In genomic region chr17:17839792-17840707, GRCh38 we compare ENCODE assay signal across 8 cellular contexts. TPM values are rescaled to one million over a fixed set of nuclear protein-coding genes. Genes with fewer than 3 reads are reported as not detected.
DNase-seq lines count a peak whose midpoint lies in the region; ATAC-seq and TF ChIP-seq lines count a peak whose summit lies in the region.

No MANE protein-coding gene starts in this region.

- H3K27me3 Mint-ChIP-seq in T-cell = no peaks in the 10 kb centered on the region

- CTCF ChIA-PET in T-cell (lab: Charles Lee) = interaction anchor here in 1 of 2 donors (0.5 to 2.4 kb wide), 3 partner anchors 9 to 63 kb away, joined by 5 to 6 read pairs (median 6); no protein-coding TSS in a partner anchor

- intact Hi-C loops in left cardiac atrium (cut with DNase I) = no loop called here
- intact Hi-C loops in posterior vena cava (cut with DNase I) = no loop called here
- intact Hi-C loops in upper lobe of right lung (cut with DNase I) = no loop called here

- POLR2A ChIA-PET in T-cell (lab: Charles Lee) = interaction anchor here (0.7 kb wide), 2 partner anchors 10 to 446 kb away, joined by 3 to 7 read pairs; no protein-coding TSS in a partner anchor

- peaks cover 70% of the 10 kb centered on the region for H3K4me1 ChIP-seq in upper lobe of right lung

- peak overlapping the region; percentile 100 for H3K27ac ChIP-seq in upper lobe of right lung

- peak; percentile 67 to 76 (median 72) for ATAC-seq in T-cell (replicated peaks in 1 of 4)
- peak; percentile 75 for ATAC-seq in left cardiac atrium
- ATAC-seq in upper lobe of right lung = peak; percentile 79

- no peaks in the 10 kb centered on the region for H3K27me3 ChIP-seq in upper lobe of right lung

- no peaks in the 10 kb centered on the region for H3K36me3 ChIP-seq in upper lobe of right lung

- peak overlapping the region; percentile 59 to 86 for H3K27ac Mint-ChIP-seq in T-cell

- peak overlapping the region; percentile 71 to 96 (median 75) for H3K4me3 Mint-ChIP-seq in T-cell

- H3K4me1 Mint-ChIP-seq in T-cell = peaks cover 33 to 48% (median 46%) of the 10 kb centered on the region in 3 donors

- peak; percentile 11 for DNase-seq in GF-D8 (lab: John Stamatoyannopoulos, UW)
- peak; percentile 89 for DNase-seq in HCEC 1CT
- DNase-seq in NCI-H1048 (lab: John Stamatoyannopoulos, UW) = peak; percentile 79
- peak; percentile 54 to 86 (median 70) for DNase-seq in T-cell
- DNase-seq in amniotic stem cell (lab: John Stamatoyannopoulos, UW) = peak; percentile 80
- peak; percentile 92 for DNase-seq in left cardiac atrium
- peak; percentile 95 for DNase-seq in posterior vena cava (ENCODE audit: low spot score)
- DNase-seq in upper lobe of right lung = peak; percentile 98

- peak overlapping the region; percentile 59 for H3K4me3 ChIP-seq in upper lobe of right lung

- H3K9me3 Mint-ChIP-seq in T-cell = no peaks in the 10 kb centered on the region

- no peaks in the 10 kb centered on the region for H3K36me3 Mint-ChIP-seq in T-cell

- no peak for TF ChIP-seq CTCF in upper lobe of right lung (IDR thresholded peaks at IDR 0.05)

- H3K9me3 ChIP-seq in upper lobe of right lung = no peaks in the 10 kb centered on the region

RNA-seq across cellular contexts. Expression of gene SREBF1, which starts 3.3 kb away (rescaled TPM):
- total RNA-seq in T-cell (100 to 1,000 TPM in 2 of 5 donors, 10 to 100 TPM in 3; 24.6 to 279 (median 38.9) TPM), left cardiac atrium (10 to 100 TPM; 28.7 to 56.9 TPM), posterior vena cava (10 to 100 TPM; 29.3 to 62.7 TPM), upper lobe of right lung (80.8 TPM)

Comparison
In these comparisons a context has a peak if more than half of its experiments do, and no peak if none do; other contexts are left out.
1. Peak in every context shown above with its lines: DNase-seq, ATAC-seq, H3K4me3 ChIP-seq and H3K27ac ChIP-seq.
2. DNase-seq: peak in every context shown above with its lines; median percentile 98 in upper lobe of right lung; 95 in posterior vena cava; 92 in left cardiac atrium; 89 in HCEC 1CT; 80 in amniotic stem cell; 79 in NCI-H1048; 70 in T-cell; 11 in GF-D8.